In the genomic region with DNA sequence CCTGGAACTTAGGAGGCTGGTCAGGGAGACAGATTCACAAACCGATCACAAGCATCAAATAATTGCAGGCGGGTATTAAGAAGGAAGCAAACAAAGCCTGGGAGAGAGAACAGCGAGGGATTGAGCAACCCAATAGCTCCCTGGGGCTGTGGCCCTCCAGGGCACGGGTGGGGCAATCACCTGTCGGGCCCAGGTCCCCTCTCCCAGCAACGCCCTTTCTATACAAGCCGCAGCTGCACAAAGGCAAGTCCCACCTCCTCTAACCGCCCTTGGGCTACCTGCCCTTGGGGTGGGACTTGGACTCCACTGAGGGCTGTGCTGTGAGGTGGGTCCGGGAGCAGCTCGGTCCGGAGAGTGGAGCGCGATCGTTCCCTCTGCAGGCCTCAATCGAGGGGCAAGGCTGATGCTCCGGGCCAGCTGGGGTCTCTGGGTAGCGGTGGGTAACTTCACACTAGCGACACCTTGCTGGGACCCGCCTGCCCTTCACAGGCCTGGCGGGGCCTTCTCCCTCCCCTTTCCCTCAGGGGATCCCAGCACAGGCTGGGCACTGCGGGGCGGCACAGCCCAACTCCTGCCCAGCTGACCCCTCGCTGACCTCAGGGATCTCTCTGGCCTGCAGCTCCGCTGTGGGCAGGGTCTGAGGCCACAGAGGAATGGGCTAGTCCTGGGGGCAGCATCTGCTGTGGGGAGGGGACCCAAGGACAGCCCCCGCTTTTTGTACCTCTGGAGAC, we compare ENCODE assay signal across 8 cellular contexts. TPM values are rescaled to one million over a fixed set of nuclear protein-coding genes. Genes with fewer than 3 reads are reported as not detected.
DNase-seq lines count a peak whose midpoint lies in the region; ATAC-seq and TF ChIP-seq lines count a peak whose summit lies in the region.

No MANE protein-coding gene starts in this region.

- DNase-seq in left colon (peak; percentile 83 to 93), thyroid gland (peak; percentile 63 to 74)
- DNase-seq in stimulated activated CD4-positive, alpha-beta T cell treated with anti-CD3 and anti-CD28 coated beads, Interleukin-4, amount 100 ng/mL, for 24 hours, result no peak
- no peak for DNase-seq in activated CD4-positive, alpha-beta T cell treated with anti-CD3 and anti-CD28 coated beads for 48 hours

- peaks cover 80 to 95% (median 85%) of the 10 kb centered on the region in 10 experiments for H3K4me1 ChIP-seq in BLaER1 treated with 17β-estradiol and CSF1 and Interleukin-3, amounts not matched to agents 10 nM and 100 nM
- H3K4me1 ChIP-seq in thyroid gland, result peaks cover 32 to 47% of the 10 kb centered on the region in 2 donors

- H3K9ac ChIP-seq in BLaER1 treated with 17β-estradiol and CSF1 and Interleukin-3, amounts not matched to agents 10 nM and 100 nM, result peak overlapping the region; percentile 69 to 95 (median 80); a peak in 21 of 22 replicates

- H3K4me2 ChIP-seq in BLaER1 treated with 17β-estradiol and CSF1 and Interleukin-3, amounts not matched to agents 10 nM and 100 nM, result peak overlapping the region; percentile 94 to 100 (median 99)

- H4K20me1 ChIP-seq in BLaER1 treated with 17β-estradiol and CSF1 and Interleukin-3, amounts not matched to agents 10 nM and 100 nM, result peaks cover 0 to 44% (median 15%) of the 10 kb centered on the region in 11 experiments; a peak in 17 of 22 replicates

- H3K27ac ChIP-seq in BLaER1 treated with 17β-estradiol and CSF1 and Interleukin-3, amounts not matched to agents 10 nM and 100 nM, result peak overlapping the region; percentile 62 to 95 (median 92)
- peak overlapping the region; percentile 87 to 98 (median 97) for H3K27ac ChIP-seq in thyroid gland

- H3K9me3 ChIP-seq in BLaER1 treated with 17β-estradiol and CSF1 and Interleukin-3, amounts not matched to agents 10 nM and 100 nM (replicated peaks in 1 of 11), result no peaks in the 10 kb centered on the region
- H3K9me3 ChIP-seq in thyroid gland, result no peaks in the 10 kb centered on the region

- 14 to 31% methylated on average over 8 to 16 of the region's 25 CpGs for WGBS in thyroid gland, 2 donors

- H3K36me3 Mint-ChIP-seq in activated naive CD8-positive, alpha-beta T cell, result peaks cover 20% of the 10 kb centered on the region

- peak; percentile 66 for ATAC-seq in left colon
- ATAC-seq in GM21447 (IDR thresholded peaks at IDR 0.05; ENCODE audit: unreplicated experiment), result no peak

- peak overlapping the region; percentile 99 for H3K27ac Mint-ChIP-seq in activated naive CD8-positive, alpha-beta T cell

- no peaks in the 10 kb centered on the region for H3K27me3 Mint-ChIP-seq in activated naive CD8-positive, alpha-beta T cell

- H3K4me3 ChIP-seq in BLaER1 treated with 17β-estradiol and CSF1 and Interleukin-3, amounts not matched to agents 10 nM and 100 nM, result peak overlapping the region in 7 of 10 experiments; percentile 1 to 35 (median 24); a peak in 10 of 20 replicates
- peak overlapping the region; percentile 36 to 94 (median 68) for H3K4me3 ChIP-seq in thyroid gland (replicated peaks in 1 of 3)

- peak overlapping the region; percentile 87 for H3K4me3 Mint-ChIP-seq in activated naive CD8-positive, alpha-beta T cell

- no peak; the same call in 1 of the 2 replicates for TF ChIP-seq EP300 in Ishikawa (IDR thresholded peaks at IDR 0.05; ENCODE audit: borderline replicate concordance)

- TF ChIP-seq RAD21 in Ishikawa (IDR thresholded peaks at IDR 0.05; ENCODE audit: low read depth), result no peak

- no peak for TF ChIP-seq CTCF in thyroid gland (IDR thresholded peaks at IDR 0.05)

- no peaks in the 10 kb centered on the region for H3K27me3 ChIP-seq in BLaER1 treated with 17β-estradiol and CSF1 and Interleukin-3, amounts not matched to agents 10 nM and 100 nM
- no peaks in the 10 kb centered on the region for H3K27me3 ChIP-seq in thyroid gland

- no peaks in the 10 kb centered on the region for H3K9me3 Mint-ChIP-seq in activated naive CD8-positive, alpha-beta T cell (ENCODE audit: low read depth)

- H3K4me1 Mint-ChIP-seq in activated naive CD8-positive, alpha-beta T cell (ENCODE audit: low read depth), result peaks cover 79% of the 10 kb centered on the region

- peak in 1 of 2 donors; percentile 31 for TF ChIP-seq POLR2A in thyroid gland (IDR thresholded peaks at IDR 0.05)

- H3K36me3 ChIP-seq in BLaER1 treated with 17β-estradiol and CSF1 and Interleukin-3, amounts not matched to agents 10 nM and 100 nM, result peaks cover 37 to 61% (median 55%) of the 10 kb centered on the region in 11 experiments
- peaks cover 15 to 23% of the 10 kb centered on the region in 2 donors for H3K36me3 ChIP-seq in thyroid gland

- intact Hi-C loops in left colon (cut with DNase I, micrococcal nuclease), result no loop called here
- intact Hi-C loops in thyroid gland (cut with DNase I), result loop anchor here (2.0 to 5.0 kb wide), 2 partner anchors 16 to 55 kb away; a partner anchor contains a TSS

TF ChIP-seq in Ishikawa, 13 proteins besides CTCF, POLR2A, EP300 and RAD21:
- TF ChIP-seq CEBPB (IDR thresholded peaks at IDR 0.05), result peak; percentile 89
- TF ChIP-seq, protein P1, sequence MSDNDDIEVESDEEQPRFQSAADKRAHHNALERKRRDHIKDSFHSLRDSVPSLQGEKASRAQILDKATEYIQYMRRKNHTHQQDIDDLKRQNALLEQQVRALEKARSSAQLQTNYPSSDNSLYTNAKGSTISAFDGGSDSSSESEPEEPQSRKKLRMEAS (IDR thresholded peaks at IDR 0.05), result peak; percentile 5; the same call in 1 of the 2 replicates
- TF ChIP-seq, protein P2, sequence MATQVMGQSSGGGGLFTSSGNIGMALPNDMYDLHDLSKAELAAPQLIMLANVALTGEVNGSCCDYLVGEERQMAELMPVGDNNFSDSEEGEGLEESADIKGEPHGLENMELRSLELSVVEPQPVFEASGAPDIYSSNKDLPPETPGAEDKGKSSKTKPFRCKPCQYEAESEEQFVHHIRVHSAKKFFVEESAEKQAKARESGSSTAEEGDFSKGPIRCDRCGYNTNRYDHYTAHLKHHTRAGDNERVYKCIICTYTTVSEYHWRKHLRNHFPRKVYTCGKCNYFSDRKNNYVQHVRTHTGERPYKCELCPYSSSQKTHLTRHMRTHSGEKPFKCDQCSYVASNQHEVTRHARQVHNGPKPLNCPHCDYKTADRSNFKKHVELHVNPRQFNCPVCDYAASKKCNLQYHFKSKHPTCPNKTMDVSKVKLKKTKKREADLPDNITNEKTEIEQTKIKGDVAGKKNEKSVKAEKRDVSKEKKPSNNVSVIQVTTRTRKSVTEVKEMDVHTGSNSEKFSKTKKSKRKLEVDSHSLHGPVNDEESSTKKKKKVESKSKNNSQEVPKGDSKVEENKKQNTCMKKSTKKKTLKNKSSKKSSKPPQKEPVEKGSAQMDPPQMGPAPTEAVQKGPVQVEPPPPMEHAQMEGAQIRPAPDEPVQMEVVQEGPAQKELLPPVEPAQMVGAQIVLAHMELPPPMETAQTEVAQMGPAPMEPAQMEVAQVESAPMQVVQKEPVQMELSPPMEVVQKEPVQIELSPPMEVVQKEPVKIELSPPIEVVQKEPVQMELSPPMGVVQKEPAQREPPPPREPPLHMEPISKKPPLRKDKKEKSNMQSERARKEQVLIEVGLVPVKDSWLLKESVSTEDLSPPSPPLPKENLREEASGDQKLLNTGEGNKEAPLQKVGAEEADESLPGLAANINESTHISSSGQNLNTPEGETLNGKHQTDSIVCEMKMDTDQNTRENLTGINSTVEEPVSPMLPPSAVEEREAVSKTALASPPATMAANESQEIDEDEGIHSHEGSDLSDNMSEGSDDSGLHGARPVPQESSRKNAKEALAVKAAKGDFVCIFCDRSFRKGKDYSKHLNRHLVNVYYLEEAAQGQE (IDR thresholded peaks at IDR 0.05; ENCODE audit: low read depth), result no peak
- TF ChIP-seq EGR1 (IDR thresholded peaks at IDR 0.05), result 0 out of 2 replicates have a peak, but pooled peaks have one; percentile 21
- peak; percentile 5 for TF ChIP-seq TCF12 (IDR thresholded peaks at IDR 0.05; ENCODE audit: low read depth)
- TF ChIP-seq TAF1 (IDR thresholded peaks at IDR 0.05; ENCODE audit: low read depth), result no peak
- no peak; the same call in 1 of the 2 replicates for TF ChIP-seq NFIC (IDR thresholded peaks at IDR 0.05)

RNA-seq across cellular contexts. Expression of a gene that starts 8.0 kb away (rescaled TPM):
- 100 to 1,000 TPM; 202 to 249 TPM for total RNA-seq in left colon
- total RNA-seq in thyroid gland, result 100 to 1,000 TPM; 153 to 284 (median 220) TPM

RNA-seq across cellular contexts. Expression of a gene that starts 8.3 kb away (rescaled TPM):
- total RNA-seq in left colon, result 10 to 100 TPM; 31.6 to 34.1 TPM
- 10 to 100 TPM; 19.9 to 53.1 (median 45.6) TPM for total RNA-seq in thyroid gland

RNA-seq across cellular contexts. Expression of a gene that starts 11.3 kb away (rescaled TPM):
- total RNA-seq in left colon (10 to 100 TPM; 40.0 to 43.9 TPM), thyroid gland (10 to 100 TPM; 21.7 to 32.3 (median 31.4) TPM)

RNA-seq across cellular contexts. Expression of a gene that starts 18.6 kb away (rescaled TPM):
- total RNA-seq in left colon (100 to 1,000 TPM; 151 to 168 TPM), thyroid gland (100 to 1,000 TPM; 344 to 666 (median 383) TPM)

RNA-seq across cellular contexts. Expression of a gene that starts 18.8 kb away (rescaled TPM):
- not detected for total RNA-seq in left colon
- total RNA-seq in thyroid gland, result not detected

Comparison
In these comparisons a context has a peak if more than half of its experiments do, and no peak if none do; other contexts are left out.
1. DNase-seq: peak in left colon (2 of 2) and thyroid gland (2 of 2); none in stimulated activated CD4-positive, alpha-beta T cell treated with anti-CD3 and anti-CD28 coated beads, Interleukin-4, amount 100 ng/mL, for 24 hours (single experiment) and activated CD4-positive, alpha-beta T cell treated with anti-CD3 and anti-CD28 coated beads for 48 hours (single experiment).